ENCODE assay signal across 10 cellular contexts in the genomic region with DNA sequence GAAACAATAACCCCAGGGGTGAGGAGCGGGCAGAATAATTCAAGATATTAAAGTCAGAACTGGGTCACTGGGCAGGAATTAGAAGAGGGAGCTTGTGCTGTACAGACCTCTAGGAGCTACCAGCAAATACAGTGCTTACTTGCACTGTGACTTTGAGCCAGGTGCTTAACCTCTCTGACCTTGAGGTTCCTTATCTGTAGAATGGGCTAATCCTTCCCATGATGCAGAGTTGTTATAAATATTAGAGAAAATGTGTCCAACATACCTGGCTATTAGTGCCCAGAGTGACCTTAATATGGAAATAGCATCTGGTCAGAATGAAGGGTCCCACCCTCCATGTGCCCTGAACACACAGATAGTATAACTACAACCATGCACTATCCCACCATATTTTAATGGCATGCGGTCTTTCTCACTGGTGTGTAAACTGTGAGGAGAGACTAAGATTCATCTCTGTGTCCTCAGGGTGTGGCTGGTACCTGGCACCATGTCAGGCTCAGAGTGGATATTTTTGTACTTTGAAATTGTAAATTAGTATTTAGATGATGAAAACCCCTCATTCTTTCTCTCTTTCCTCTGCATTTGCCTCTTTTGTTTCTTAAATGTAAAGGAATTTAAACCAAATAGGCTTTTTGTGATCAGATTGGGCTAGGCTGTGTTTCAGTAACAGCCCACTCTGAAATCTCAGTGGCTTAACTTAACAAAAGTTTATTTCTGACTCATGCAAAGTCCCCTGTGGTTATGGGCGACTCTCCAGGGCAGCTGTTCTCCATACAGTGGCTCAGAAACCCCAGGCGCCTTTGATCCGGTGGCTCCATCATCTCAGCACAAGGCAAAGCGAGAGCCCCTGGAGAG. TPM values are rescaled to one million over a fixed set of nuclear protein-coding genes. Genes with fewer than 3 reads are reported as not detected.
DNase-seq lines count a peak whose midpoint lies in the region; ATAC-seq and TF ChIP-seq lines count a peak whose summit lies in the region.
"Had no signal": no experiment of that assay in that cellular context is flagged by ENCODE, and none has a peak within 500 bp of the region (broad histone marks: within the 10 kb centered on the region; RNA-seq: fewer than 3 reads in every experiment).

No MANE protein-coding gene starts in this region.

- TF ChIP-seq CTCF in MCF 10A (IDR thresholded peaks at IDR 0.05; ENCODE audit: unreplicated experiment) (no peak), breast epithelium (IDR thresholded peaks at IDR 0.05) (no peak), brain microvascular endothelial cell (IDR thresholded peaks at IDR 0.05; ENCODE audit: low read depth, low read length, missing control alignments) (no peak), esophagus squamous epithelium (IDR thresholded peaks at IDR 0.05) (no peak), gastroesophageal sphincter (IDR thresholded peaks at IDR 0.05) (no peak)

- in situ Hi-C loops in brain microvascular endothelial cell (cut with HindIII; ENCODE audit: low pct_ligation_motif_present, low sequenced_read_pairs), result no loop called here

- H3K27ac ChIP-seq in breast epithelium (no peak overlapping the region), brain microvascular endothelial cell (no peak overlapping the region), esophagus squamous epithelium (peak overlapping the region in 1 of 4 donors; percentile 36), gastroesophageal sphincter (no peak overlapping the region)

- TF ChIP-seq EP300 in gastroesophageal sphincter (IDR thresholded peaks at IDR 0.05), result no peak

- DNase-seq in MCF 10A (ENCODE audit: unreplicated experiment), result peak; percentile 87
- DNase-seq in breast epithelium (ENCODE audit: low spot score in 2 of 2), result no peak
- DNase-seq in HS-5 (ENCODE audit: low read depth), result peak; percentile 22
- peak; percentile 90 for DNase-seq in brain microvascular endothelial cell
- no peak for DNase-seq in stimulated activated naive B cell treated with anti-CD40 and anti-IgM and Interleukin-4, amounts not matched to agents 10 μg/mL and 1 μg/mL and 100 μg/mL, for 72 hours
- DNase-seq in esophagus squamous epithelium (lab: John Stamatoyannopoulos, UW), result no peak
- no peak for DNase-seq in HuH-7.5 (ENCODE audit: low spot score)
- DNase-seq: effector memory CD8-positive, alpha-beta T cell had no signal

- intact Hi-C loops in MCF 10A (cut with micrococcal nuclease), result no loop called here
- intact Hi-C loops in breast epithelium (cut with DNase I; ENCODE audit: low total_unique reads), result no loop called here
- intact Hi-C loops in esophagus squamous epithelium (cut with DNase I), result no loop called here

- H3K36me3 ChIP-seq in breast epithelium, result no peaks in the 10 kb centered on the region
- no peaks in the 10 kb centered on the region for H3K36me3 ChIP-seq in brain microvascular endothelial cell (replicated peaks)
- H3K36me3 ChIP-seq in esophagus squamous epithelium, result no peaks in the 10 kb centered on the region
- H3K36me3 ChIP-seq in gastroesophageal sphincter, result no peaks in the 10 kb centered on the region

- no peak overlapping the region for H3K4me3 Mint-ChIP-seq in MCF 10A (ENCODE audit: unreplicated experiment)
- H3K4me3 Mint-ChIP-seq in stimulated activated naive B cell treated with anti-CD40 and anti-IgM and Interleukin-4, amounts not matched to agents 10 μg/mL and 1 μg/mL and 100 μg/mL, for 72 hours, result no peak overlapping the region
- H3K4me3 Mint-ChIP-seq: effector memory CD8-positive, alpha-beta T cell; natural killer cell treated with Interleukin-12 subunit alpha and Interleukin-12 subunit beta and Interleukin-15 and Interleukin-18, amount 100 ng/mL, for 72 hours had no signal

- ATAC-seq in stimulated activated naive B cell treated with anti-CD40 and anti-IgM and Interleukin-4, amounts not matched to agents 10 μg/mL and 1 μg/mL and 100 μg/mL, for 72 hours (replicated peaks), result peak; percentile 52 to 68
- no peak for ATAC-seq in gastroesophageal sphincter
- ATAC-seq: effector memory CD8-positive, alpha-beta T cell had no signal

- TF ChIP-seq POLR2A in breast epithelium (IDR thresholded peaks at IDR 0.05), result no peak
- no peak for TF ChIP-seq POLR2A in esophagus squamous epithelium (IDR thresholded peaks at IDR 0.05)
- TF ChIP-seq POLR2A in gastroesophageal sphincter (IDR thresholded peaks at IDR 0.05), result no peak

- WGBS in esophagus squamous epithelium, 2 donors, result 45 to 81% methylated on average over 2 to 5 of the region's 6 CpGs
- 52 to 100% methylated on average over 1 to 4 of the region's 6 CpGs for WGBS in gastroesophageal sphincter (ENCODE audit: low coverage in 1 of 2), 2 donors

- H3K4me1 ChIP-seq in breast epithelium (no peaks in the 10 kb centered on the region), esophagus squamous epithelium (peaks cover 8 to 28% (median 15%) of the 10 kb centered on the region in 3 donors), gastroesophageal sphincter (no peaks in the 10 kb centered on the region)

- POLR2A ChIA-PET in MCF 10A (lab: Yijun Ruan, JAX), result interaction anchor here (0.7 kb wide), 1 partner anchor 450 kb away, joined by 3 read pairs; no protein-coding TSS in a partner anchor

- H3K4me1 Mint-ChIP-seq in MCF 10A (ENCODE audit: insufficient read depth, unreplicated experiment), result peaks cover 8% of the 10 kb centered on the region
- H3K4me1 Mint-ChIP-seq in stimulated activated naive B cell treated with anti-CD40 and anti-IgM and Interleukin-4, amounts not matched to agents 10 μg/mL and 1 μg/mL and 100 μg/mL, for 72 hours, result peaks cover 2 to 9% of the 10 kb centered on the region in 2 donors

- H3K36me3 Mint-ChIP-seq in MCF 10A (ENCODE audit: insufficient read depth, unreplicated experiment), result no peaks in the 10 kb centered on the region
- H3K36me3 Mint-ChIP-seq in stimulated activated naive B cell treated with anti-CD40 and anti-IgM and Interleukin-4, amounts not matched to agents 10 μg/mL and 1 μg/mL and 100 μg/mL, for 72 hours, result no peaks in the 10 kb centered on the region
- H3K36me3 Mint-ChIP-seq: natural killer cell treated with Interleukin-12 subunit alpha and Interleukin-12 subunit beta and Interleukin-15 and Interleukin-18, amount 100 ng/mL, for 72 hours had no signal

- H3K4me3 ChIP-seq in breast epithelium, result no peak overlapping the region
- no peak overlapping the region for H3K4me3 ChIP-seq in brain microvascular endothelial cell (ENCODE audit: low read depth, low read length)
- H3K4me3 ChIP-seq in esophagus squamous epithelium, result no peak overlapping the region
- H3K4me3 ChIP-seq in gastroesophageal sphincter, result no peak overlapping the region

- H3K27me3 Mint-ChIP-seq in MCF 10A (ENCODE audit: insufficient read depth, unreplicated experiment), result no peaks in the 10 kb centered on the region
- peaks cover 0 to 3% of the 10 kb centered on the region in 2 donors for H3K27me3 Mint-ChIP-seq in stimulated activated naive B cell treated with anti-CD40 and anti-IgM and Interleukin-4, amounts not matched to agents 10 μg/mL and 1 μg/mL and 100 μg/mL, for 72 hours

- CTCF ChIA-PET in MCF 10A (lab: Yijun Ruan, JAX), result interaction anchor here (0.6 to 1.0 kb wide), 3 partner anchors 59 to 525 kb away, joined by 3 to 5 read pairs (median 3); no protein-coding TSS in a partner anchor

- H3K27me3 ChIP-seq in breast epithelium (no peaks in the 10 kb centered on the region), brain microvascular endothelial cell (replicated peaks) (no peaks in the 10 kb centered on the region), esophagus squamous epithelium (no peaks in the 10 kb centered on the region), gastroesophageal sphincter (no peaks in the 10 kb centered on the region)

- H3K27ac Mint-ChIP-seq in MCF 10A (ENCODE audit: low read depth, unreplicated experiment), result peak overlapping the region; percentile 28
- no peak overlapping the region for H3K27ac Mint-ChIP-seq in stimulated activated naive B cell treated with anti-CD40 and anti-IgM and Interleukin-4, amounts not matched to agents 10 μg/mL and 1 μg/mL and 100 μg/mL, for 72 hours
- H3K27ac Mint-ChIP-seq: effector memory CD8-positive, alpha-beta T cell; natural killer cell treated with Interleukin-12 subunit alpha and Interleukin-12 subunit beta and Interleukin-15 and Interleukin-18, amount 100 ng/mL, for 72 hours had no signal

- no TSS peak for BruUV-seq in MCF 10A (replicated peaks; lab: Mats Ljungman, UMichigan)

- no peaks in the 10 kb centered on the region for H3K9me3 ChIP-seq in breast epithelium
- H3K9me3 ChIP-seq in esophagus squamous epithelium, result no peaks in the 10 kb centered on the region
- no peaks in the 10 kb centered on the region for H3K9me3 ChIP-seq in gastroesophageal sphincter

- no peaks in the 10 kb centered on the region for H3K9me3 Mint-ChIP-seq in MCF 10A (ENCODE audit: unreplicated experiment)
- H3K9me3 Mint-ChIP-seq in stimulated activated naive B cell treated with anti-CD40 and anti-IgM and Interleukin-4, amounts not matched to agents 10 μg/mL and 1 μg/mL and 100 μg/mL, for 72 hours, result no peaks in the 10 kb centered on the region
- H3K9me3 Mint-ChIP-seq: effector memory CD8-positive, alpha-beta T cell; natural killer cell treated with Interleukin-12 subunit alpha and Interleukin-12 subunit beta and Interleukin-15 and Interleukin-18, amount 100 ng/mL, for 72 hours had no signal

RNA-seq across cellular contexts. Expression of a gene that starts 60.0 kb away (rescaled TPM):
- total RNA-seq in MCF 10A (2022), result 4.6 and 10.3 TPM in 2 replicates
- 10 to 100 TPM in 1 of 3 donors, 1 to 10 TPM in 2; 5.9 to 11.6 (median 7.7) TPM for total RNA-seq in breast epithelium
- 10 to 100 TPM in 1 of 4 donors, 1 to 10 TPM in 3; 6.6 to 15.3 (median 9.4) TPM for total RNA-seq in esophagus squamous epithelium
- 10 to 100 TPM in 2 of 4 donors, 1 to 10 TPM in 2; 5.0 to 38.0 (median 8.3) TPM for total RNA-seq in gastroesophageal sphincter

Comparison
In these comparisons a context has a peak if more than half of its experiments do, and no peak if none do; other contexts are left out.
1. DNase-seq: peak in MCF 10A (single experiment), HS-5 (single experiment) and brain microvascular endothelial cell (single experiment); none in breast epithelium (0 of 2), stimulated activated naive B cell treated with anti-CD40 and anti-IgM and Interleukin-4, amounts not matched to agents 10 μg/mL and 1 μg/mL and 100 μg/mL, for 72 hours (single experiment), esophagus squamous epithelium (single experiment) and HuH-7.5 (single experiment).